8 cellular contexts compared by ENCODE assay signal in the genomic region with DNA sequence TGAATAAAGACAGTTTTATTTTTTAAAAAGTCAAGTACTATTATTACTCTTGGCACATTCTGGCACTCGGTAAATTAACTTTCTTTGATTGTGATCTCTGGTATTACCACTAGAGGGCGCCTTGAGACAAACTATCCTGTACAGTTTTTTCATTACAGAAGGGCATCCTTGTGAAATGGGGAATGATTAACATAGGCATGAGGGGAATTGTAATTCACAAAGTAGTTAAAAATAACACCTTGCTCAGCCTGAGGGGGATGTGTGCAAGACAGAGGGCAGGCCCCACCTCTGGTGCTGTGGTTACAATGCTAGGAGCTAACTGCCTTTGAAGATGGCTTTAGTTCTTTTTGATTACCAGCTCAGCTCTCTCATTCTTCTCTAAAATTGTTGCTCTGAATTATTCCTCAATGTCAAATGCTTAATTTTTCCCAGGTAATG. TPM values are rescaled to one million over a fixed set of nuclear protein-coding genes. Genes with fewer than 3 reads are reported as not detected.
DNase-seq lines count a peak whose midpoint lies in the region; TF ChIP-seq lines count a peak whose summit lies in the region.

No MANE protein-coding gene starts in this region.

- no peaks in the 10 kb centered on the region for H3K4me1 Mint-ChIP-seq in neural crest cell

- no peak overlapping the region for H3K4me3 ChIP-seq in esophagus muscularis mucosa

- no peak for TF ChIP-seq POLR2A in esophagus muscularis mucosa (IDR thresholded peaks at IDR 0.05; ENCODE audit: low read depth)

- H3K36me3 ChIP-seq in esophagus muscularis mucosa = no peaks in the 10 kb centered on the region

- DNase-seq in EH (ENCODE audit: low read depth) = peak; percentile 62
- peak; percentile 11 for DNase-seq in RPMI8226
- DNase-seq in esophagus muscularis mucosa (ENCODE audit: extremely low spot score) = no peak
- peak; percentile 38 for DNase-seq in neural crest cell (ENCODE audit: low read depth, low spot score)
- DNase-seq in stimulated activated CD8-positive, alpha-beta memory T cell treated with anti-CD3 and anti-CD28 coated beads, Interleukin-4, amount 100 ng/mL, for 48 hours = no peak
- no peak for DNase-seq in activated effector memory CD4-positive, alpha-beta T cell treated with anti-CD3 and anti-CD28 coated beads, Interleukin-2, amount 50 U/mL, for 16 hours
- DNase-seq in islet precursor cell = no peak

- H3K36me3 Mint-ChIP-seq in neural crest cell (ENCODE audit: low read depth) = no peaks in the 10 kb centered on the region

- H3K27me3 ChIP-seq in esophagus muscularis mucosa = no peaks in the 10 kb centered on the region

- peaks cover 20% of the 10 kb centered on the region for H3K27me3 Mint-ChIP-seq in neural crest cell (ENCODE audit: low read depth)

- H3K27ac ChIP-seq in esophagus muscularis mucosa (replicated peaks in 1 of 4) = no peak overlapping the region

- H3K9me3 Mint-ChIP-seq in neural crest cell = peaks cover 2% of the 10 kb centered on the region

- peak; percentile 78 for TF ChIP-seq RAD21 in Ishikawa (IDR thresholded peaks at IDR 0.05; ENCODE audit: low read depth)

- no peak overlapping the region for H3K4me3 Mint-ChIP-seq in neural crest cell

- no peaks in the 10 kb centered on the region for H3K4me1 ChIP-seq in esophagus muscularis mucosa

- no peaks in the 10 kb centered on the region for H3K9me3 ChIP-seq in esophagus muscularis mucosa

- intact Hi-C loops in esophagus muscularis mucosa (cut with DNase I) = loop anchor here (5.0 kb wide), 1 partner anchor 306 kb away; no protein-coding TSS in a partner anchor

- TF ChIP-seq EP300 in Ishikawa (IDR thresholded peaks at IDR 0.05; ENCODE audit: borderline replicate concordance) (no peak), esophagus muscularis mucosa (IDR thresholded peaks at IDR 0.05) (no peak)

- peak; percentile 39 to 59 (median 57) for TF ChIP-seq CTCF in esophagus muscularis mucosa (IDR thresholded peaks at IDR 0.05)
- peak; percentile 93 for TF ChIP-seq CTCF in neural crest cell (conservative IDR thresholded peaks at IDR 0.05)

- no peak overlapping the region for H3K27ac Mint-ChIP-seq in neural crest cell (ENCODE audit: unreplicated experiment)

- WGBS in esophagus muscularis mucosa = 27% methylated on average over 2 of the region's 2 CpGs

TF ChIP-seq in Ishikawa, 13 proteins besides CTCF, POLR2A, EP300 and RAD21:
- TF ChIP-seq CEBPB (IDR thresholded peaks at IDR 0.05) (no peak), TAF1 (IDR thresholded peaks at IDR 0.05; ENCODE audit: low read depth) (no peak), TCF12 (IDR thresholded peaks at IDR 0.05; ENCODE audit: low read depth) (no peak), FOXM1 (IDR thresholded peaks at IDR 0.05; ENCODE audit: borderline replicate concordance, low read depth) (no peak), NFIC (IDR thresholded peaks at IDR 0.05) (no peak)

RNA-seq across cellular contexts. Expression of a gene that starts 24.2 kb away (rescaled TPM):
- total RNA-seq in esophagus muscularis mucosa (under 1 TPM in 2 of 4 donors, not detected in 2; 0.32 to 0.86 TPM), neural crest cell (not detected in 2 replicates)

RNA-seq across cellular contexts. Expression of a gene that starts 32.3 kb away (rescaled TPM):
- 10 to 100 TPM; 12.1 to 20.3 (median 16.0) TPM for total RNA-seq in esophagus muscularis mucosa
- 19.6 and 21.4 TPM in 2 replicates for total RNA-seq in neural crest cell

Comparison
In these comparisons a context has a peak if more than half of its experiments do, and no peak if none do; other contexts are left out.
1. DNase-seq: peak in EH (single experiment), RPMI8226 (single experiment) and neural crest cell (single experiment); none in esophagus muscularis mucosa (single experiment), stimulated activated CD8-positive, alpha-beta memory T cell treated with anti-CD3 and anti-CD28 coated beads, Interleukin-4, amount 100 ng/mL, for 48 hours (single experiment), activated effector memory CD4-positive, alpha-beta T cell treated with anti-CD3 and anti-CD28 coated beads, Interleukin-2, amount 50 U/mL, for 16 hours (single experiment) and islet precursor cell (single experiment).